Comparison of ENCODE assay signal across 12 cellular contexts in genomic region chr12:29591140-29592020, GRCh38.
DNase-seq lines count a peak whose midpoint lies in the region; ATAC-seq and TF ChIP-seq lines count a peak whose summit lies in the region.
"Had no signal": no experiment of that assay in that cellular context is flagged by ENCODE, and none has a peak within 500 bp of the region (broad histone marks: within the 10 kb centered on the region; RNA-seq: fewer than 3 reads in every experiment).

No MANE protein-coding gene starts in this region.

- POLR2A ChIA-PET in AG04450 (lab: Yijun Ruan, JAX): no interaction called here

- in situ Hi-C loops in GM13977 (cut with MboI; ENCODE audit: low pct_unique_long_range_greater_than_20kb, low sequenced_read_pairs, unreplicated experiment): no loop called here

- CTCF ChIA-PET in AG04450 (lab: Charles Lee): interaction anchor here (0.6 to 1.4 kb wide), 6 partner anchors 9 to 1040 kb away, joined by 3 read pairs; no protein-coding TSS in a partner anchor

- no peak overlapping the region for H3K4ac ChIP-seq in mesenchymal stem cell (ENCODE audit: low read depth in 1 of 2, low read length in 2 of 2)

- no peak overlapping the region for H3K4me2 ChIP-seq in mesenchymal stem cell (ENCODE audit: low read length, poor library complexity, severe bottlenecking)

- H3K4me3 ChIP-seq in AG04450 (ENCODE audit: low read depth, low read length) (no peak overlapping the region), epithelial cell of proximal tubule (ENCODE audit: low read depth, low read length) (no peak overlapping the region), mesenchymal stem cell (ENCODE audit: insufficient read depth in 1 of 2, low read depth in 1 of 2, low read length in 2 of 2) (peak overlapping the region in 1 of 2 experiments; percentile 62)

- peak overlapping the region; percentile 1 to 44 for H3K18ac ChIP-seq in mesenchymal stem cell (ENCODE audit: low read depth in 1 of 2, low read length in 2 of 2)

- no peak overlapping the region for H2AFZ ChIP-seq in mesenchymal stem cell (ENCODE audit: low read depth, low read length)

- H3K9me3 ChIP-seq in AG04450 (ENCODE audit: control insufficient read depth, insufficient read depth, low read length): no peaks in the 10 kb centered on the region
- H3K9me3 ChIP-seq in mesenchymal stem cell (ENCODE audit: control insufficient read depth, low read length): no peaks in the 10 kb centered on the region
- H3K9me3 ChIP-seq: vagina had no signal

- no peaks in the 10 kb centered on the region for H3K27me3 ChIP-seq in AG04450 (ENCODE audit: control insufficient read depth, insufficient read depth, low read length)
- H3K27me3 ChIP-seq in mesenchymal stem cell (ENCODE audit: control insufficient read depth in 1 of 2, insufficient read depth in 1 of 2, low read length in 2 of 2): no peaks in the 10 kb centered on the region
- H3K27me3 ChIP-seq: vagina had no signal

- H3K4me1 ChIP-seq in mesenchymal stem cell (ENCODE audit: control insufficient read depth, insufficient read depth, low read depth, low read length): no peaks in the 10 kb centered on the region

- peak overlapping the region; percentile 5 for H4K8ac ChIP-seq in mesenchymal stem cell (ENCODE audit: low read length)

- H3K36me3 ChIP-seq in mesenchymal stem cell (ENCODE audit: control insufficient read depth in 1 of 2, insufficient read depth in 2 of 2, low read depth in 1 of 2, low read length in 2 of 2): peaks cover 0 to 6% of the 10 kb centered on the region in 2 experiments
- H3K36me3 ChIP-seq: vagina had no signal

- DNase-seq in AG04450 (ENCODE audit: low read depth, low spot score) (no peak), M059J (ENCODE audit: low read depth) (peak; percentile 32), epithelial cell of proximal tubule (ENCODE audit: low read depth) (peak; percentile 1), mesenchymal stem cell (peak; percentile 66), GM13977 (ENCODE audit: low spot score) (no peak), dermis blood vessel endothelial cell (no peak), NCI-H526 treated with DMSO at 0.1 percent for 48 hours (lab: John Stamatoyannopoulos, UW) (no peak)
- DNase-seq: effector memory CD4-positive, alpha-beta T cell; NCI-H345 had no signal

- H3K79me1 ChIP-seq in mesenchymal stem cell (replicated peaks; ENCODE audit: low read length, poor library complexity, severe bottlenecking): no peaks in the 10 kb centered on the region

- peak overlapping the region; percentile 68 for H3K9ac ChIP-seq in mesenchymal stem cell (ENCODE audit: low read length)

- H3K14ac ChIP-seq in mesenchymal stem cell (ENCODE audit: low read length in 2 of 2): no peak overlapping the region

- no peak overlapping the region for H3K23ac ChIP-seq in mesenchymal stem cell (ENCODE audit: low read length in 2 of 2)

- no peak overlapping the region for H2BK120ac ChIP-seq in mesenchymal stem cell (ENCODE audit: low read depth, low read length)

- H4K91ac ChIP-seq in mesenchymal stem cell (ENCODE audit: low read length): peak overlapping the region; percentile 25

- no peak overlapping the region for H2BK5ac ChIP-seq in mesenchymal stem cell (ENCODE audit: low read depth, low read length, poor library complexity, severe bottlenecking)

- peak overlapping the region; percentile 49 to 56 for H2BK12ac ChIP-seq in mesenchymal stem cell (ENCODE audit: low read length in 2 of 2)

- 48% methylated on average over 9 of the region's 11 CpGs for WGBS in mesenchymal stem cell

- peak; percentile 64 for TF ChIP-seq CTCF in AG04450 (IDR thresholded peaks at IDR 0.05; ENCODE audit: low read depth, low read length)
- TF ChIP-seq CTCF in epithelial cell of proximal tubule (conservative IDR thresholded peaks at IDR 0.05; ENCODE audit: low read depth, low read length): peak; percentile 48
- no peak for TF ChIP-seq CTCF in GM13977 (IDR thresholded peaks at IDR 0.05; ENCODE audit: extremely low read depth, insufficient read depth, missing control alignments)

- H2AK5ac ChIP-seq in mesenchymal stem cell (ENCODE audit: low read length, severe bottlenecking): no peak overlapping the region

- H2BK15ac ChIP-seq in mesenchymal stem cell (ENCODE audit: low read depth, poor library complexity, severe bottlenecking): no peak overlapping the region

- no peak overlapping the region for H3K27ac ChIP-seq in AG04450 (ENCODE audit: low read depth, low read length)
- no peak overlapping the region for H3K27ac ChIP-seq in mesenchymal stem cell (ENCODE audit: low read length, poor library complexity, severe bottlenecking)
- H3K27ac ChIP-seq: vagina had no signal

- ATAC-seq in GM18502 (IDR thresholded peaks at IDR 0.05; ENCODE audit: poor library complexity, unreplicated experiment): no peak
- ATAC-seq: HCT116 had no signal

Comparison
In these comparisons a context has a peak if more than half of its experiments do, and no peak if none do; other contexts are left out.
1. DNase-seq: peak in M059J (single experiment), epithelial cell of proximal tubule (single experiment) and mesenchymal stem cell (single experiment); none in AG04450 (single experiment), GM13977 (single experiment), dermis blood vessel endothelial cell (single experiment) and NCI-H526 treated with DMSO at 0.1 percent for 48 hours (single experiment).